Comparison of ENCODE assay signal across 32 cellular contexts in the genomic region with DNA sequence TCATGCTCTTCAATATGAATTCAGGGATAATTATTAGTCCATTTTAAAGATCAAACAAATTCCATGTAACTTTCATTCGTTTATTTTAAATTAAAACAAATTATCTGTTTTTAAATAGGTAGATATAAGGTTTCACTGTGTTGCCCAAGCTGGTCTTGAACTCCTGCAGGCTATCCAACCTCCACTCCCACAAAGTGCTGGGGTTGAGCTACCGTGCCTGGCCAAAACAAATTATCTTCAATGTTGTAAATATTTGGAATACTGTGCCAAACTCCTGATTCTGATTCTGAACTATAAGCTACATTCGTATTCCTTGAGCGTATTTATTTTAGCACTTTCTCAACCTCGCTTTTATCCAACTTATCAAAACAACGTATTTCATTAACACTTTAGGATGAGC.
"Had no signal": no experiment of that assay in that cellular context is flagged by ENCODE, and none has a peak within 500 bp of the region (broad histone marks: within the 10 kb centered on the region; RNA-seq: fewer than 3 reads in every experiment).

No MANE protein-coding gene starts in this region.

- DNase-seq: activated B cell treated with CpG ODN at 0.5 μM for 24 hours; activated CD4-positive, alpha-beta memory T cell treated with anti-CD3 and anti-CD28 coated beads for 36 hours; activated CD4-positive, alpha-beta T cell treated with anti-CD3 and anti-CD28 coated beads for 36 hours; activated CD4-positive, alpha-beta T cell treated with anti-CD3 and anti-CD28 coated beads, Interleukin-2, amount 10 ng/mL, durations not matched to agents 24 days and 14 days; activated CD8-positive, alpha-beta memory T cell treated with anti-CD3 and anti-CD28 coated beads, Interleukin-2, amount 10 ng/mL, durations not matched to agents 7 days and 5 days; activated CD8-positive, alpha-beta memory T cell treated with anti-CD3 and anti-CD28 coated beads, Interleukin-2, amount 50 U/mL, for 4 hours; activated CD8-positive, alpha-beta T cell treated with anti-CD3 and anti-CD28 coated beads, Interleukin-2, amount 10 ng/mL, durations not matched to agents 7 days and 5 days; activated gamma-delta T cell; activated naive CD4-positive, alpha-beta T cell; activated naive CD4-positive, alpha-beta T cell treated with anti-CD3 and anti-CD28 coated beads, Interleukin-2, amount 10 ng/mL, durations not matched to agents 7 days and 5 days; activated naive CD8-positive, alpha-beta T cell treated with anti-CD3 and anti-CD28 coated beads, Interleukin-2, amount 10 ng/mL, durations not matched to agents 7 days and 5 days; activated T-cell treated with anti-CD3 and anti-CD28 coated beads, Interleukin-2, amount 50 U/mL, for 1 hour; activated T-cell treated with anti-CD3 and anti-CD28 coated beads, Interleukin-2, amount 50 U/mL, for 48 hours; amniotic stem cell; anterior cingulate cortex; brain microvascular endothelial cell; dorsolateral prefrontal cortex; effector memory CD4-positive, alpha-beta T cell; endodermal cell; foreskin melanocyte; glutamatergic neuron; heart left ventricle; T-helper 1 cell; T-helper 17 cell; T1000; WERI-Rb-1 had no signal

- FAIRE-seq: astrocyte, bronchial epithelial cell had no signal

- H3K36me3 ChIP-seq: brain microvascular endothelial cell, WERI-Rb-1 had no signal

- ATAC-seq: activated CD4-positive, alpha-beta T cell treated with anti-CD3 and anti-CD28 coated beads for 36 hours; activated CD4-positive, CD25-positive, alpha-beta regulatory T cell treated with anti-CD3 and anti-CD28 coated beads, Interleukin-2, amount 50 U/mL, for 24 hours; activated CD8-positive, alpha-beta memory T cell treated with anti-CD3 and anti-CD28 coated beads, Interleukin-2, amount 10 ng/mL, durations not matched to agents 7 days and 5 days; activated CD8-positive, alpha-beta T cell treated with anti-CD3 and anti-CD28 coated beads, Interleukin-2, amount 10 ng/mL, durations not matched to agents 7 days and 5 days; activated naive CD4-positive, alpha-beta T cell treated with anti-CD3 and anti-CD28 coated beads, Interleukin-2, amount 50 U/mL, for 72 hours; esophagus mucosa; heart left ventricle; T-helper 17 cell had no signal

- H3K27me3 ChIP-seq: brain microvascular endothelial cell, dorsolateral prefrontal cortex, heart left ventricle had no signal

- H3K27ac ChIP-seq: brain microvascular endothelial cell, coronary artery, dorsolateral prefrontal cortex, heart left ventricle, WERI-Rb-1 had no signal

- H3K4me1 ChIP-seq: heart left ventricle had no signal

- H3K9me3 ChIP-seq: heart left ventricle had no signal

- H3K4me3 ChIP-seq: coronary artery, dorsolateral prefrontal cortex, heart left ventricle had no signal
